In genomic region chrX:138011461-138011860, GRCh38 we compare ENCODE assay signal across 37 cellular contexts.
"Had no signal": no experiment of that assay in that cellular context is flagged by ENCODE, and none has a peak within 500 bp of the region (broad histone marks: within the 10 kb centered on the region; RNA-seq: fewer than 3 reads in every experiment).

No MANE protein-coding gene starts in this region.

- H3K4me3 Mint-ChIP-seq: activated CD4-positive, alpha-beta memory T cell treated with anti-CD3 and anti-CD28 coated beads for 36 hours; activated CD4-positive, alpha-beta T cell treated with anti-CD3 and anti-CD28 coated beads, Interleukin-2, amount 10 ng/mL, durations not matched to agents 24 days and 14 days; activated CD8-positive, alpha-beta T cell treated with anti-CD3 and anti-CD28 coated beads for 36 hours; activated naive CD4-positive, alpha-beta T cell treated with anti-CD3 and anti-CD28 coated beads for 36 hours; activated naive CD8-positive, alpha-beta T cell treated with anti-CD3 and anti-CD28 coated beads, Interleukin-2, amount 10 ng/mL, durations not matched to agents 7 days and 5 days; activated naive CD8-positive, alpha-beta T cell treated with anti-CD3 and anti-CD28 coated beads, Interleukin-2, amount 50 U/mL, for 24 hours; activated T-cell treated with anti-CD3 and anti-CD28 coated beads, Interleukin-2, amount 50 U/mL, for 4 hours; T-helper 1 cell treated with Interleukin-12 subunit alpha and Interleukin-12 subunit beta and Interleukin-4 antibody, amounts not matched to agents 30 μg/mL and 1 μg/mL, for 36 hours; T-helper 2 cell treated with Interferon-gamma antibody and Interleukin-4, amounts not matched to agents 5 μg/mL and 100 μg/mL, for 36 hours; WTC11 had no signal

- DNase-seq: activated CD4-positive, alpha-beta memory T cell treated with anti-CD3 and anti-CD28 coated beads for 36 hours; activated CD4-positive, alpha-beta T cell treated with anti-CD3 and anti-CD28 coated beads for 4 hours; activated CD4-positive, alpha-beta T cell treated with anti-CD3 and anti-CD28 coated beads, Interleukin-2, amount 10 ng/mL, durations not matched to agents 24 days and 14 days; activated CD4-positive, alpha-beta T cell treated with anti-CD3 and anti-CD28 coated beads, Interleukin-2, amount 50 U/mL, for 1 hour; activated CD4-positive, alpha-beta T cell treated with anti-CD3 and anti-CD28 coated beads, Interleukin-2, amount 50 U/mL, for 4 hours; activated CD4-positive, CD25-positive, alpha-beta regulatory T cell; activated CD8-positive, alpha-beta memory T cell treated with anti-CD3 and anti-CD28 coated beads, Interleukin-2, amount 50 U/mL, for 4 hours; activated CD8-positive, alpha-beta T cell treated with anti-CD3 and anti-CD28 coated beads for 36 hours; activated effector memory CD4-positive, alpha-beta T cell treated with Interleukin-2 at 50 U/mL for 16 hours; activated gamma-delta T cell treated with Interleukin-2 at 50 U/mL for 16 hours; activated naive CD4-positive, alpha-beta T cell; activated naive CD4-positive, alpha-beta T cell treated with anti-CD3 and anti-CD28 coated beads for 36 hours; activated naive CD4-positive, alpha-beta T cell treated with anti-CD3 and anti-CD28 coated beads, Interleukin-2, amount 50 U/mL, for 16 hours; activated naive CD8-positive, alpha-beta T cell treated with anti-CD3 and anti-CD28 coated beads, Interleukin-2, amount 10 ng/mL, durations not matched to agents 7 days and 5 days; activated naive CD8-positive, alpha-beta T cell treated with anti-CD3 and anti-CD28 coated beads, Interleukin-2, amount 50 U/mL, for 24 hours; activated T-cell treated with anti-CD3 and anti-CD28 coated beads for 4 hours; activated T-cell treated with anti-CD3 and anti-CD28 coated beads, Interleukin-2, amount 50 U/mL, for 1 hour; activated T-cell treated with anti-CD3 and anti-CD28 coated beads, Interleukin-2, amount 50 U/mL, for 4 hours; amygdala; anterior cingulate cortex; body of pancreas; brain microvascular endothelial cell; central memory CD4-positive, alpha-beta T cell; T-helper 1 cell; T-helper 2 cell; T-helper 9 cell; WERI-Rb-1 had no signal

- H3K27me3 Mint-ChIP-seq: activated CD4-positive, alpha-beta memory T cell treated with anti-CD3 and anti-CD28 coated beads for 36 hours; activated CD4-positive, alpha-beta T cell treated with anti-CD3 and anti-CD28 coated beads, Interleukin-2, amount 10 ng/mL, durations not matched to agents 24 days and 14 days; activated CD8-positive, alpha-beta T cell treated with anti-CD3 and anti-CD28 coated beads for 36 hours; activated naive CD8-positive, alpha-beta T cell treated with anti-CD3 and anti-CD28 coated beads, Interleukin-2, amount 10 ng/mL, durations not matched to agents 7 days and 5 days; activated naive CD8-positive, alpha-beta T cell treated with anti-CD3 and anti-CD28 coated beads, Interleukin-2, amount 50 U/mL, for 24 hours had no signal

- H3K36me3 ChIP-seq: ascending aorta, brain microvascular endothelial cell, breast epithelium, WERI-Rb-1 had no signal

- H3K4me1 ChIP-seq: ascending aorta, body of pancreas, breast epithelium had no signal

- H3K27me3 ChIP-seq: ascending aorta, body of pancreas, brain microvascular endothelial cell had no signal

- H3K4me1 Mint-ChIP-seq: activated CD4-positive, alpha-beta T cell treated with anti-CD3 and anti-CD28 coated beads, Interleukin-2, amount 10 ng/mL, durations not matched to agents 24 days and 14 days; activated naive CD8-positive, alpha-beta T cell treated with anti-CD3 and anti-CD28 coated beads, Interleukin-2, amount 10 ng/mL, durations not matched to agents 7 days and 5 days; activated naive CD8-positive, alpha-beta T cell treated with anti-CD3 and anti-CD28 coated beads, Interleukin-2, amount 50 U/mL, for 24 hours had no signal

- H3K27ac Mint-ChIP-seq: activated CD4-positive, alpha-beta memory T cell treated with anti-CD3 and anti-CD28 coated beads for 36 hours; activated CD4-positive, alpha-beta T cell treated with anti-CD3 and anti-CD28 coated beads, Interleukin-2, amount 10 ng/mL, durations not matched to agents 24 days and 14 days; activated CD8-positive, alpha-beta T cell treated with anti-CD3 and anti-CD28 coated beads for 36 hours; activated naive CD4-positive, alpha-beta T cell treated with anti-CD3 and anti-CD28 coated beads for 36 hours; activated naive CD4-positive, alpha-beta T cell treated with anti-CD3 and anti-CD28 coated beads, Interleukin-2, amount 50 U/mL, for 72 hours; activated naive CD8-positive, alpha-beta T cell treated with anti-CD3 and anti-CD28 coated beads, Interleukin-2, amount 10 ng/mL, durations not matched to agents 7 days and 5 days; activated naive CD8-positive, alpha-beta T cell treated with anti-CD3 and anti-CD28 coated beads, Interleukin-2, amount 50 U/mL, for 24 hours; activated T-helper 2 cell treated with anti-CD3 and anti-CD28 coated beads, Interferon-gamma antibody, Interleukin-2, Interleukin-4, amounts not matched to agents 10 μg/mL and 5 μg/mL and 100 μg/mL, durations not matched to agents 14 hours and 24 hours and 36 hours; T-helper 1 cell treated with Interleukin-12 subunit alpha and Interleukin-12 subunit beta and Interleukin-4 antibody, amounts not matched to agents 30 μg/mL and 1 μg/mL, for 36 hours; T-helper 2 cell treated with Interferon-gamma antibody and Interleukin-4, amounts not matched to agents 5 μg/mL and 100 μg/mL, for 36 hours; WTC11 had no signal

- H3K9me3 ChIP-seq: ascending aorta, body of pancreas, breast epithelium had no signal

- FAIRE-seq: colon, TTC549 had no signal

- H3K4me3 ChIP-seq: ascending aorta, body of pancreas, breast epithelium had no signal

- ATAC-seq: activated CD4-positive, CD25-positive, alpha-beta regulatory T cell treated with anti-CD3 and anti-CD28 coated beads, Interleukin-2, amount 50 U/mL, for 24 hours; activated CD8-positive, alpha-beta T cell treated with anti-CD3 and anti-CD28 coated beads for 36 hours; activated naive CD4-positive, alpha-beta T cell treated with anti-CD3 and anti-CD28 coated beads, Interleukin-2, amount 50 U/mL, for 72 hours; activated naive CD8-positive, alpha-beta T cell treated with anti-CD3 and anti-CD28 coated beads, Interleukin-2, amount 50 U/mL, for 24 hours; activated T-cell treated with anti-CD3 and anti-CD28 coated beads, Interleukin-2, amount 50 U/mL, for 4 hours; body of pancreas; WTC11 had no signal

- H3K36me3 Mint-ChIP-seq: activated CD4-positive, alpha-beta memory T cell treated with anti-CD3 and anti-CD28 coated beads for 36 hours; activated naive CD4-positive, alpha-beta T cell treated with anti-CD3 and anti-CD28 coated beads, Interleukin-2, amount 50 U/mL, for 72 hours; activated naive CD8-positive, alpha-beta T cell treated with anti-CD3 and anti-CD28 coated beads, Interleukin-2, amount 10 ng/mL, durations not matched to agents 7 days and 5 days; WTC11 had no signal

- H3K9me3 Mint-ChIP-seq: activated CD4-positive, alpha-beta memory T cell treated with anti-CD3 and anti-CD28 coated beads for 36 hours; activated CD4-positive, alpha-beta T cell treated with anti-CD3 and anti-CD28 coated beads, Interleukin-2, amount 10 ng/mL, durations not matched to agents 24 days and 14 days; activated CD8-positive, alpha-beta T cell treated with anti-CD3 and anti-CD28 coated beads for 36 hours; activated naive CD4-positive, alpha-beta T cell treated with anti-CD3 and anti-CD28 coated beads for 36 hours; activated naive CD4-positive, alpha-beta T cell treated with anti-CD3 and anti-CD28 coated beads, Interleukin-2, amount 50 U/mL, for 72 hours; activated naive CD8-positive, alpha-beta T cell treated with anti-CD3 and anti-CD28 coated beads, Interleukin-2, amount 10 ng/mL, durations not matched to agents 7 days and 5 days; activated naive CD8-positive, alpha-beta T cell treated with anti-CD3 and anti-CD28 coated beads, Interleukin-2, amount 50 U/mL, for 24 hours; activated T-cell treated with anti-CD3 and anti-CD28 coated beads, Interleukin-2, amount 50 U/mL, for 4 hours; activated T-helper 2 cell treated with anti-CD3 and anti-CD28 coated beads, Interferon-gamma antibody, Interleukin-2, Interleukin-4, amounts not matched to agents 10 μg/mL and 5 μg/mL and 100 μg/mL, durations not matched to agents 14 hours and 24 hours and 36 hours; T-helper 1 cell treated with Interleukin-12 subunit alpha and Interleukin-12 subunit beta and Interleukin-4 antibody, amounts not matched to agents 30 μg/mL and 1 μg/mL, for 36 hours; T-helper 2 cell treated with Interferon-gamma antibody and Interleukin-4, amounts not matched to agents 5 μg/mL and 100 μg/mL, for 36 hours; WTC11 had no signal

- H3K27ac ChIP-seq: ascending aorta, body of pancreas, brain microvascular endothelial cell, breast epithelium, WERI-Rb-1 had no signal
